8 cellular contexts compared by ENCODE assay signal in genomic region chr11:34356918-34357645, GRCh38. TPM values are rescaled to one million over a fixed set of nuclear protein-coding genes. Genes with fewer than 3 reads are reported as not detected.
DNase-seq lines count a peak whose midpoint lies in the region; ATAC-seq, FAIRE-seq and TF ChIP-seq lines count a peak whose summit lies in the region.

No MANE protein-coding gene starts in this region.

- H2BK120ac ChIP-seq in H1 (replicated peaks; ENCODE audit: low read depth, low read length) (no peak overlapping the region), mesendoderm (ENCODE audit: low read depth, low read length) (peak overlapping the region; percentile 1)

- H3K23ac ChIP-seq in H1 (ENCODE audit: insufficient read length) (no peak overlapping the region), mesendoderm (ENCODE audit: low read length) (no peak overlapping the region)

- no peak overlapping the region; the same call in 1 of the 2 replicates for H2AFZ ChIP-seq in H1 (ENCODE audit: low read length)

- peak overlapping the region; percentile 64 for H4K8ac ChIP-seq in H1 (ENCODE audit: extremely low read depth, insufficient read depth, low read length)
- no peak overlapping the region for H4K8ac ChIP-seq in mesendoderm (ENCODE audit: low read depth, low read length)

- peaks cover 8% of the 10 kb centered on the region for H3K4me1 ChIP-seq in CD8-positive, alpha-beta memory T cell (ENCODE audit: insufficient read depth, low read length)
- H3K4me1 ChIP-seq in H1 (replicated peaks in 1 of 4; ENCODE audit: control insufficient read depth in 3 of 4, insufficient read depth in 4 of 4, low read length in 3 of 4) (peaks cover 0 to 21% (median 8%) of the 10 kb centered on the region in 4 experiments; a peak in 5 of 7 replicates), mesendoderm (ENCODE audit: control insufficient read depth, low read depth, low read length) (peaks cover 3% of the 10 kb centered on the region)

- H3K4me2 ChIP-seq in H1 (ENCODE audit: insufficient read depth in 1 of 2, low read depth in 2 of 2, low read length in 2 of 2) (peak overlapping the region; percentile 78 to 97), mesendoderm (ENCODE audit: low read length) (peak overlapping the region; percentile 53)

- TF ChIP-seq POLR2A in H1 (IDR thresholded peaks at IDR 0.05; ENCODE audit: control extremely low read depth in 1 of 2, low read depth in 2 of 2, low read length in 2 of 2) = no peak

- no peak overlapping the region for H4K91ac ChIP-seq in H1 (replicated peaks; ENCODE audit: insufficient read length, low read length)

- no peaks in the 10 kb centered on the region for H3K9me3 ChIP-seq in CD8-positive, alpha-beta memory T cell (ENCODE audit: low read length)
- H3K9me3 ChIP-seq in H1 (ENCODE audit: insufficient read depth in 2 of 2, low read depth in 1 of 2, low read length in 1 of 2) = no peaks in the 10 kb centered on the region

- H2BK5ac ChIP-seq in H1 (ENCODE audit: low read depth, low read length) (no peak overlapping the region), mesendoderm (ENCODE audit: low read length) (no peak overlapping the region)

- peak; percentile 22 for ATAC-seq in GM21528 (IDR thresholded peaks at IDR 0.05; ENCODE audit: low FRiP score, unreplicated experiment)

- H3K56ac ChIP-seq in H1 (replicated peaks; ENCODE audit: insufficient read length, low read depth, low read length) (no peak overlapping the region), mesendoderm (ENCODE audit: low read length) (peak overlapping the region; percentile 80)

- no peak overlapping the region for H2AK5ac ChIP-seq in H1 (ENCODE audit: low read depth, low read length)
- no peak overlapping the region for H2AK5ac ChIP-seq in mesendoderm (ENCODE audit: low read length)

- peak overlapping the region; percentile 62 for H3K4me3 ChIP-seq in CD8-positive, alpha-beta memory T cell (ENCODE audit: low read length)
- H3K4me3 ChIP-seq in H1 (ENCODE audit: extremely low read depth in 1 of 4, insufficient read depth in 2 of 4, low read depth in 3 of 4, low read length in 4 of 4) (peak overlapping the region; percentile 52 to 72 (median 62)), mesendoderm (ENCODE audit: low read length) (peak overlapping the region; percentile 31)

- H4K5ac ChIP-seq in H1 (ENCODE audit: insufficient read length, low read depth, low read length) (no peak overlapping the region), mesendoderm (ENCODE audit: low read length) (no peak overlapping the region)

- peaks cover 0 to 4% (median 2%) of the 10 kb centered on the region in 3 donors for H3K36me3 Mint-ChIP-seq in CD8-positive, alpha-beta memory T cell

- WGBS in H1 (ENCODE audit: extremely low coverage in 1 of 2, insufficient coverage in 1 of 2, insufficient read length in 1 of 2, insufficient replicate concordance in 2 of 2, low coverage in 1 of 2, low lambda C conversion rate in 2 of 2, missing lambda C conversion rate in 1 of 2), 2 experiments = 2% methylated on average over 74 of the region's 82 CpGs; no CpG with 5 or more reads in 1 of the 2 experiments
- WGBS in mesendoderm (ENCODE audit: extremely low coverage, insufficient coverage, low lambda C conversion rate) = no CpG with 5 or more reads among the region's 82 CpGs

- peaks cover 16% of the 10 kb centered on the region for H3K27me3 ChIP-seq in CD8-positive, alpha-beta memory T cell (ENCODE audit: insufficient read depth, low read length, poor library complexity, severe bottlenecking)
- H3K27me3 ChIP-seq in H1 (replicated peaks in 1 of 4; ENCODE audit: control insufficient read depth in 3 of 4, extremely low read depth in 1 of 4, insufficient read depth in 3 of 4, low read length in 3 of 4) (peaks cover 5 to 31% (median 24%) of the 10 kb centered on the region in 4 experiments), mesendoderm (ENCODE audit: insufficient read depth, low read length, poor library complexity) (peaks cover 2% of the 10 kb centered on the region)

- POLR2A ChIA-PET in CD8-positive, alpha-beta memory T cell (lab: Charles Lee) = interaction anchor here (1.0 to 1.7 kb wide), 5 partner anchors 106 to 360 kb away, joined by 4 to 8 read pairs (median 5); no protein-coding TSS in a partner anchor
- POLR2A ChIA-PET in H1 (lab: Charles Lee; ENCODE audit: partially characterized antibody) = interaction anchor here (0.6 to 4.3 kb wide), 18 partner anchors 10 to 304 kb away, joined by 3 to 20 read pairs (median 4); no protein-coding TSS in a partner anchor

- peaks cover 13 to 26% (median 23%) of the 10 kb centered on the region in 3 donors for H3K4me1 Mint-ChIP-seq in CD8-positive, alpha-beta memory T cell

- peaks cover 0 to 29% of the 10 kb centered on the region in 2 experiments; a peak in 3 of 4 replicates for H3K79me2 ChIP-seq in H1 (ENCODE audit: control insufficient read depth in 1 of 2, insufficient read depth in 2 of 2, low read length in 2 of 2)
- no peaks in the 10 kb centered on the region for H3K79me2 ChIP-seq in mesendoderm (ENCODE audit: control insufficient read depth, insufficient read depth, low read length)

- peak overlapping the region in 1 of 8 donors; percentile 57 for H3K27ac Mint-ChIP-seq in CD8-positive, alpha-beta memory T cell

- H3K79me1 ChIP-seq in H1 (ENCODE audit: low read depth, low read length) = no peaks in the 10 kb centered on the region; the same call in 1 of the 2 replicates
- H3K79me1 ChIP-seq in mesendoderm (ENCODE audit: low read length) = no peaks in the 10 kb centered on the region

- no peak for TF ChIP-seq EP300 in H1 (IDR thresholded peaks at IDR 0.05; ENCODE audit: borderline replicate concordance in 1 of 2, low read depth in 2 of 2, low read length in 2 of 2)

- H3K27ac ChIP-seq in CD8-positive, alpha-beta memory T cell (ENCODE audit: low read depth, low read length) = no peak overlapping the region
- H3K27ac ChIP-seq in H1 (ENCODE audit: low read depth, low read length) (no peak overlapping the region), mesendoderm (ENCODE audit: low read depth, low read length) (peak overlapping the region; percentile 9)

- CTCF ChIA-PET in CD8-positive, alpha-beta memory T cell (lab: Charles Lee) = interaction anchor here (0.7 to 6.3 kb wide), 16 partner anchors 10 to 549 kb away, joined by 3 to 113 read pairs (median 4); partner anchors contain the start of gene CAPRIN1
- CTCF ChIA-PET in H1 (lab: Charles Lee; ENCODE audit: partially characterized antibody) = interaction anchor here (0.6 to 5.8 kb wide), 24 partner anchors 12 to 1116 kb away, joined by 3 to 63 read pairs (median 4); no protein-coding TSS in a partner anchor

- H3K9me3 Mint-ChIP-seq in CD8-positive, alpha-beta memory T cell = no peaks in the 10 kb centered on the region

- TF ChIP-seq CTCF in H1 (IDR thresholded peaks at IDR 0.05; ENCODE audit: control extremely low read depth in 1 of 3, insufficient read depth in 1 of 3, low read depth in 1 of 3, low read length in 3 of 3) = no peak

- H2BK12ac ChIP-seq in H1 (ENCODE audit: low read depth, low read length) = no peak overlapping the region

- FAIRE-seq in H1 (lab: Jason Lieb, UNC) = no peak

- peaks cover 20% of the 10 kb centered on the region for H3K23me2 ChIP-seq in H1 (ENCODE audit: low read depth, low read length)

- H2BK15ac ChIP-seq in H1 (ENCODE audit: low read length) (no peak overlapping the region), mesendoderm (replicated peaks; ENCODE audit: low read depth) (no peak overlapping the region)

- TF ChIP-seq RAD21 in H1 (IDR thresholded peaks at IDR 0.05 in 1 of 2, conservative IDR thresholded peaks at IDR 0.05 in 1 of 2; ENCODE audit: low read depth in 2 of 2, low read length in 2 of 2) = 0 out of 4 replicates have a peak, but pooled peaks of 1 of the 2 experiments have one; percentile 17

- no peak overlapping the region for H3K14ac ChIP-seq in H1 (ENCODE audit: insufficient read length)

- H3K27me3 Mint-ChIP-seq in CD8-positive, alpha-beta memory T cell = peaks cover 31 to 58% of the 10 kb centered on the region in 2 donors

- H3K4me3 Mint-ChIP-seq in CD8-positive, alpha-beta memory T cell = peak overlapping the region; percentile 76 to 95 (median 87)

- H4K20me1 ChIP-seq in H1 (replicated peaks in 1 of 2; ENCODE audit: control insufficient read depth in 1 of 2, insufficient read depth in 2 of 2, low read length in 2 of 2) = peaks cover 13 to 16% of the 10 kb centered on the region in 2 experiments

- H2BK20ac ChIP-seq in H1 (ENCODE audit: low read length) = no peak overlapping the region

- peak overlapping the region; percentile 52; the same call in 1 of the 2 replicates for H3K18ac ChIP-seq in H1 (ENCODE audit: extremely low read depth, low read length)
- peak overlapping the region; percentile 61 for H3K18ac ChIP-seq in mesendoderm (ENCODE audit: low read length)

- H3K4ac ChIP-seq in H1 (replicated peaks; ENCODE audit: insufficient read length, low read depth, low read length) (no peak overlapping the region), mesendoderm (ENCODE audit: low read depth, low read length) (no peak overlapping the region)

- H3K9ac ChIP-seq in H1 (replicated peaks in 1 of 4; ENCODE audit: extremely low read depth in 1 of 4, low read depth in 3 of 4, low read length in 3 of 4) (peak overlapping the region in 3 of 4 experiments; percentile 20 to 46 (median 23); a peak in 3 of 7 replicates), mesendoderm (ENCODE audit: low read length) (peak overlapping the region; percentile 70)

- no peaks in the 10 kb centered on the region for H3K36me3 ChIP-seq in CD8-positive, alpha-beta memory T cell (ENCODE audit: insufficient read depth, low read length)
- no peaks in the 10 kb centered on the region for H3K36me3 ChIP-seq in H1 (ENCODE audit: control insufficient read depth in 2 of 4, insufficient read depth in 4 of 4, low read length in 3 of 4)
- no peaks in the 10 kb centered on the region for H3K36me3 ChIP-seq in mesendoderm (ENCODE audit: control insufficient read depth, insufficient read depth, low read length)

- peak; percentile 25 to 66 (median 37) for DNase-seq in CD8-positive, alpha-beta memory T cell
- peak; percentile 72 for DNase-seq in NCI-H146 (lab: John Stamatoyannopoulos, UW)
- peak; percentile 82 for DNase-seq in activated CD8-positive, alpha-beta memory T cell treated with anti-CD3 and anti-CD28 coated beads for 24 hours
- peak in 1 of 2 experiments; percentile 81 for DNase-seq in H1 (ENCODE audit: low read depth in 1 of 2, low spot score in 2 of 2)
- peak; percentile 84 for DNase-seq in mesendoderm
- peak; percentile 6 for DNase-seq in stimulated activated CD8-positive, alpha-beta memory T cell treated with anti-CD3 and anti-CD28 coated beads, Interleukin-15, amount 100 ng/mL, for 1 hour (ENCODE audit: low read depth)
- no peak for DNase-seq in GM19240 (ENCODE audit: insufficient read length, low spot score)

RNA-seq across cellular contexts. Expression of gene ABTB2, which starts 0.7 kb away (rescaled TPM):
- 1 to 10 TPM; 5.4 to 5.5 TPM for total RNA-seq in CD8-positive, alpha-beta memory T cell
- polyA plus RNA-seq in CD8-positive, alpha-beta memory T cell = 0.05 TPM
- total RNA-seq in H1 (2021; fragmentation: NEBNext Ultra II Directional; extraction: Animal tissue kit (Norgen Biotek cat#: 25700)) = 10.2 and 10.6 TPM in 2 replicates
- 7.7 and 10.7 TPM in 2 replicates for polyA plus RNA-seq in H1 (2011; rRNA removed)
- polyA plus RNA-seq in H1 (2011; cell fraction: cytosol; rRNA removed) = 7.1 TPM
- 14.6 TPM for polyA plus RNA-seq in H1 (2011; cell fraction: nucleus; rRNA removed)
- polyA plus RNA-seq in H1 (2012, experiment 1 of 2) = 7.5 to 10.1 TPM (median 8.7 TPM) in 4 replicates
- 9.5 TPM for polyA plus RNA-seq in H1 (2012, experiment 2 of 2)
- polyA plus RNA-seq in H1 (2013, experiment 1 of 2) = 3.7 TPM
- polyA plus RNA-seq in H1 (2013, experiment 2 of 2) = 4.0 TPM
- 4.5 TPM in 2 replicates for polyA minus RNA-seq in H1 (2011; rRNA and poly(A)+ RNA removed)
- polyA minus RNA-seq in H1 (2011; cell fraction: cytosol; rRNA and poly(A)+ RNA removed) = 5.1 TPM
- 10.8 TPM for polyA minus RNA-seq in H1 (2011; cell fraction: nucleus; rRNA and poly(A)+ RNA removed)
- 2.6 TPM for polyA plus RNA-seq in mesendoderm (2013, experiment 1 of 2)
- 2.5 TPM for polyA plus RNA-seq in mesendoderm (2013, experiment 2 of 2)
